ENCODE assay signal across 3 cellular contexts in genomic region chr15:69291651-69292050, GRCh38. TPM values are rescaled to one million over a fixed set of nuclear protein-coding genes. Genes with fewer than 3 reads are reported as not detected.
"Had no signal": no experiment of that assay in that cellular context is flagged by ENCODE, and none has a peak within 500 bp of the region (broad histone marks: within the 10 kb centered on the region; RNA-seq: fewer than 3 reads in every experiment).

No MANE protein-coding gene starts in this region.

RNA-seq across cellular contexts. Expression of gene PAQR5, which starts 7.1 kb away (rescaled TPM):
- total RNA-seq: dermis blood vessel endothelial cell, glomerular endothelial cell, lung microvascular endothelial cell had no signal
